1 cellular context compared by ENCODE assay signal in genomic region chr15:78065284-78065872, GRCh38.
TF ChIP-seq lines count a peak whose summit lies in the region.

No MANE protein-coding gene starts in this region.

TF ChIP-seq in HepG2, 621 proteins besides CTCF, POLR2A, EP300 and RAD21 (continued from another document and continues in another):
- TF ChIP-seq, protein P1, sequence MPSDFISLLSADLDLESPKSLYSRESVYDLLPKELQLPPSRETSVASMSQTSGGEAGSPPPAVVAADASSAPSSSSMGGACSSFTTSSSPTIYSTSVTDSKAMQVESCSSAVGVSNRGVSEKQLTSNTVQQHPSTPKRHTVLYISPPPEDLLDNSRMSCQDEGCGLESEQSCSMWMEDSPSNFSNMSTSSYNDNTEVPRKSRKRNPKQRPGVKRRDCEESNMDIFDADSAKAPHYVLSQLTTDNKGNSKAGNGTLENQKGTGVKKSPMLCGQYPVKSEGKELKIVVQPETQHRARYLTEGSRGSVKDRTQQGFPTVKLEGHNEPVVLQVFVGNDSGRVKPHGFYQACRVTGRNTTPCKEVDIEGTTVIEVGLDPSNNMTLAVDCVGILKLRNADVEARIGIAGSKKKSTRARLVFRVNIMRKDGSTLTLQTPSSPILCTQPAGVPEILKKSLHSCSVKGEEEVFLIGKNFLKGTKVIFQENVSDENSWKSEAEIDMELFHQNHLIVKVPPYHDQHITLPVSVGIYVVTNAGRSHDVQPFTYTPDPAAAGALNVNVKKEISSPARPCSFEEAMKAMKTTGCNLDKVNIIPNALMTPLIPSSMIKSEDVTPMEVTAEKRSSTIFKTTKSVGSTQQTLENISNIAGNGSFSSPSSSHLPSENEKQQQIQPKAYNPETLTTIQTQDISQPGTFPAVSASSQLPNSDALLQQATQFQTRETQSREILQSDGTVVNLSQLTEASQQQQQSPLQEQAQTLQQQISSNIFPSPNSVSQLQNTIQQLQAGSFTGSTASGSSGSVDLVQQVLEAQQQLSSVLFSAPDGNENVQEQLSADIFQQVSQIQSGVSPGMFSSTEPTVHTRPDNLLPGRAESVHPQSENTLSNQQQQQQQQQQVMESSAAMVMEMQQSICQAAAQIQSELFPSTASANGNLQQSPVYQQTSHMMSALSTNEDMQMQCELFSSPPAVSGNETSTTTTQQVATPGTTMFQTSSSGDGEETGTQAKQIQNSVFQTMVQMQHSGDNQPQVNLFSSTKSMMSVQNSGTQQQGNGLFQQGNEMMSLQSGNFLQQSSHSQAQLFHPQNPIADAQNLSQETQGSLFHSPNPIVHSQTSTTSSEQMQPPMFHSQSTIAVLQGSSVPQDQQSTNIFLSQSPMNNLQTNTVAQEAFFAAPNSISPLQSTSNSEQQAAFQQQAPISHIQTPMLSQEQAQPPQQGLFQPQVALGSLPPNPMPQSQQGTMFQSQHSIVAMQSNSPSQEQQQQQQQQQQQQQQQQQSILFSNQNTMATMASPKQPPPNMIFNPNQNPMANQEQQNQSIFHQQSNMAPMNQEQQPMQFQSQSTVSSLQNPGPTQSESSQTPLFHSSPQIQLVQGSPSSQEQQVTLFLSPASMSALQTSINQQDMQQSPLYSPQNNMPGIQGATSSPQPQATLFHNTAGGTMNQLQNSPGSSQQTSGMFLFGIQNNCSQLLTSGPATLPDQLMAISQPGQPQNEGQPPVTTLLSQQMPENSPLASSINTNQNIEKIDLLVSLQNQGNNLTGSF (CRISPR knock-in tag; IDR thresholded peaks at IDR 0.05): peak; percentile 35; the same call in 1 of the 2 replicates
- TF ChIP-seq FOXA3 (CRISPR knock-in tag; IDR thresholded peaks at IDR 0.05): peak; percentile 92
- TF ChIP-seq, protein P2, sequence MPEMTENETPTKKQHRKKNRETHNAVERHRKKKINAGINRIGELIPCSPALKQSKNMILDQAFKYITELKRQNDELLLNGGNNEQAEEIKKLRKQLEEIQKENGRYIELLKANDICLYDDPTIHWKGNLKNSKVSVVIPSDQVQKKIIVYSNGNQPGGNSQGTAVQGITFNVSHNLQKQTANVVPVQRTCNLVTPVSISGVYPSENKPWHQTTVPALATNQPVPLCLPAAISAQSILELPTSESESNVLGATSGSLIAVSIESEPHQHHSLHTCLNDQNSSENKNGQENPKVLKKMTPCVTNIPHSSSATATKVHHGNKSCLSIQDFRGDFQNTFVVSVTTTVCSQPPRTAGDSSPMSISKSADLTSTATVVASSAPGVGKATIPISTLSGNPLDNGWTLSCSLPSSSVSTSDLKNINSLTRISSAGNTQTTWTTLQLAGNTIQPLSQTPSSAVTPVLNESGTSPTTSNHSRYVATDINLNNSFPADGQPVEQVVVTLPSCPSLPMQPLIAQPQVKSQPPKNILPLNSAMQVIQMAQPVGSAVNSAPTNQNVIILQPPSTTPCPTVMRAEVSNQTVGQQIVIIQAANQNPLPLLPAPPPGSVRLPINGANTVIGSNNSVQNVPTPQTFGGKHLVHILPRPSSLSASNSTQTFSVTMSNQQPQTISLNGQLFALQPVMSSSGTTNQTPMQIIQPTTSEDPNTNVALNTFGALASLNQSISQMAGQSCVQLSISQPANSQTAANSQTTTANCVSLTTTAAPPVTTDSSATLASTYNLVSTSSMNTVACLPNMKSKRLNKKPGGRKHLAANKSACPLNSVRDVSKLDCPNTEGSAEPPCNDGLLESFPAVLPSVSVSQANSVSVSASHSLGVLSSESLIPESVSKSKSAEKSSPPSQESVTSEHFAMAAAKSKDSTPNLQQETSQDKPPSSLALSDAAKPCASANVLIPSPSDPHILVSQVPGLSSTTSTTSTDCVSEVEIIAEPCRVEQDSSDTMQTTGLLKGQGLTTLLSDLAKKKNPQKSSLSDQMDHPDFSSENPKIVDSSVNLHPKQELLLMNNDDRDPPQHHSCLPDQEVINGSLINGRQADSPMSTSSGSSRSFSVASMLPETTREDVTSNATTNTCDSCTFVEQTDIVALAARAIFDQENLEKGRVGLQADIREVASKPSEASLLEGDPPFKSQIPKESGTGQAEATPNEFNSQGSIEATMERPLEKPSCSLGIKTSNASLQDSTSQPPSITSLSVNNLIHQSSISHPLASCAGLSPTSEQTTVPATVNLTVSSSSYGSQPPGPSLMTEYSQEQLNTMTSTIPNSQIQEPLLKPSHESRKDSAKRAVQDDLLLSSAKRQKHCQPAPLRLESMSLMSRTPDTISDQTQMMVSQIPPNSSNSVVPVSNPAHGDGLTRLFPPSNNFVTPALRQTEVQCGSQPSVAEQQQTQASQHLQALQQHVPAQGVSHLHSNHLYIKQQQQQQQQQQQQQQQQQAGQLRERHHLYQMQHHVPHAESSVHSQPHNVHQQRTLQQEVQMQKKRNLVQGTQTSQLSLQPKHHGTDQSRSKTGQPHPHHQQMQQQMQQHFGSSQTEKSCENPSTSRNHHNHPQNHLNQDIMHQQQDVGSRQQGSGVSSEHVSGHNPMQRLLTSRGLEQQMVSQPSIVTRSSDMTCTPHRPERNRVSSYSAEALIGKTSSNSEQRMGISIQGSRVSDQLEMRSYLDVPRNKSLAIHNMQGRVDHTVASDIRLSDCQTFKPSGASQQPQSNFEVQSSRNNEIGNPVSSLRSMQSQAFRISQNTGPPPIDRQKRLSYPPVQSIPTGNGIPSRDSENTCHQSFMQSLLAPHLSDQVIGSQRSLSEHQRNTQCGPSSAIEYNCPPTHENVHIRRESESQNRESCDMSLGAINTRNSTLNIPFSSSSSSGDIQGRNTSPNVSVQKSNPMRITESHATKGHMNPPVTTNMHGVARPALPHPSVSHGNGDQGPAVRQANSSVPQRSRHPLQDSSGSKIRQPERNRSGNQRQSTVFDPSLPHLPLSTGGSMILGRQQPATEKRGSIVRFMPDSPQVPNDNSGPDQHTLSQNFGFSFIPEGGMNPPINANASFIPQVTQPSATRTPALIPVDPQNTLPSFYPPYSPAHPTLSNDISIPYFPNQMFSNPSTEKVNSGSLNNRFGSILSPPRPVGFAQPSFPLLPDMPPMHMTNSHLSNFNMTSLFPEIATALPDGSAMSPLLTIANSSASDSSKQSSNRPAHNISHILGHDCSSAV (CRISPR knock-in tag; IDR thresholded peaks at IDR 0.05; ENCODE audit: borderline replicate concordance): no peak
- TF ChIP-seq ZNF34 (CRISPR knock-in tag; IDR thresholded peaks at IDR 0.05; ENCODE audit: borderline replicate concordance): 0 out of 2 replicates have a peak, but pooled peaks have one; percentile 71
- no peak for TF ChIP-seq ZNF670 (CRISPR knock-in tag; IDR thresholded peaks at IDR 0.05; ENCODE audit: borderline replicate concordance)
- TF ChIP-seq AGO1 (IDR thresholded peaks at IDR 0.05; ENCODE audit: low read depth, low read length, poor library complexity, severe bottlenecking): no peak
- peak; percentile 97 for TF ChIP-seq ISL2 (CRISPR knock-in tag; IDR thresholded peaks at IDR 0.05)
- no peak for TF ChIP-seq FOXM1 (CRISPR knock-in tag; IDR thresholded peaks at IDR 0.05)
- TF ChIP-seq NFKBIZ (CRISPR knock-in tag; IDR thresholded peaks at IDR 0.05): peak; percentile 91; the same call in 1 of the 2 replicates
- TF ChIP-seq TP53 (CRISPR knock-in tag; conservative IDR thresholded peaks at IDR 0.05): no peak; the same call in 1 of the 2 replicates
- TF ChIP-seq CENPBD1 (CRISPR knock-in tag; IDR thresholded peaks at IDR 0.05; ENCODE audit: borderline replicate concordance, low read depth): no peak
- TF ChIP-seq, protein P3, sequence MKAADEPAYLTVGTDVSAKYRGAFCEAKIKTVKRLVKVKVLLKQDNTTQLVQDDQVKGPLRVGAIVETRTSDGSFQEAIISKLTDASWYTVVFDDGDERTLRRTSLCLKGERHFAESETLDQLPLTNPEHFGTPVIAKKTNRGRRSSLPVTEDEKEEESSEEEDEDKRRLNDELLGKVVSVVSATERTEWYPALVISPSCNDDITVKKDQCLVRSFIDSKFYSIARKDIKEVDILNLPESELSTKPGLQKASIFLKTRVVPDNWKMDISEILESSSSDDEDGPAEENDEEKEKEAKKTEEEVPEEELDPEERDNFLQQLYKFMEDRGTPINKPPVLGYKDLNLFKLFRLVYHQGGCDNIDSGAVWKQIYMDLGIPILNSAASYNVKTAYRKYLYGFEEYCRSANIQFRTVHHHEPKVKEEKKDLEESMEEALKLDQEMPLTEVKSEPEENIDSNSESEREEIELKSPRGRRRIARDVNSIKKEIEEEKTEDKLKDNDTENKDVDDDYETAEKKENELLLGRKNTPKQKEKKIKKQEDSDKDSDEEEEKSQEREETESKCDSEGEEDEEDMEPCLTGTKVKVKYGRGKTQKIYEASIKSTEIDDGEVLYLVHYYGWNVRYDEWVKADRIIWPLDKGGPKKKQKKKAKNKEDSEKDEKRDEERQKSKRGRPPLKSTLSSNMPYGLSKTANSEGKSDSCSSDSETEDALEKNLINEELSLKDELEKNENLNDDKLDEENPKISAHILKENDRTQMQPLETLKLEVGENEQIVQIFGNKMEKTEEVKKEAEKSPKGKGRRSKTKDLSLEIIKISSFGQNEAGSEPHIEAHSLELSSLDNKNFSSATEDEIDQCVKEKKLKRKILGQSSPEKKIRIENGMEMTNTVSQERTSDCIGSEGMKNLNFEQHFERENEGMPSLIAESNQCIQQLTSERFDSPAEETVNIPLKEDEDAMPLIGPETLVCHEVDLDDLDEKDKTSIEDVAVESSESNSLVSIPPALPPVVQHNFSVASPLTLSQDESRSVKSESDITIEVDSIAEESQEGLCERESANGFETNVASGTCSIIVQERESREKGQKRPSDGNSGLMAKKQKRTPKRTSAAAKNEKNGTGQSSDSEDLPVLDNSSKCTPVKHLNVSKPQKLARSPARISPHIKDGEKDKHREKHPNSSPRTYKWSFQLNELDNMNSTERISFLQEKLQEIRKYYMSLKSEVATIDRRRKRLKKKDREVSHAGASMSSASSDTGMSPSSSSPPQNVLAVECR (CRISPR knock-in tag; IDR thresholded peaks at IDR 0.05; ENCODE audit: borderline replicate concordance): peak; percentile 91
- no peak for TF ChIP-seq SP2 (CRISPR knock-in tag; IDR thresholded peaks at IDR 0.05)
- TF ChIP-seq SOX5 (CRISPR knock-in tag; IDR thresholded peaks at IDR 0.05; ENCODE audit: borderline replicate concordance): peak; percentile 99
- TF ChIP-seq RFX3 (CRISPR knock-in tag; IDR thresholded peaks at IDR 0.05): no peak; the same call in none of the 2 replicates
- no peak for TF ChIP-seq ZBTB40 (IDR thresholded peaks at IDR 0.05)
- peak; percentile 69; the same call in 1 of the 2 replicates for TF ChIP-seq ZBTB40 (CRISPR knock-in tag; IDR thresholded peaks at IDR 0.05)
- TF ChIP-seq, protein P4, sequence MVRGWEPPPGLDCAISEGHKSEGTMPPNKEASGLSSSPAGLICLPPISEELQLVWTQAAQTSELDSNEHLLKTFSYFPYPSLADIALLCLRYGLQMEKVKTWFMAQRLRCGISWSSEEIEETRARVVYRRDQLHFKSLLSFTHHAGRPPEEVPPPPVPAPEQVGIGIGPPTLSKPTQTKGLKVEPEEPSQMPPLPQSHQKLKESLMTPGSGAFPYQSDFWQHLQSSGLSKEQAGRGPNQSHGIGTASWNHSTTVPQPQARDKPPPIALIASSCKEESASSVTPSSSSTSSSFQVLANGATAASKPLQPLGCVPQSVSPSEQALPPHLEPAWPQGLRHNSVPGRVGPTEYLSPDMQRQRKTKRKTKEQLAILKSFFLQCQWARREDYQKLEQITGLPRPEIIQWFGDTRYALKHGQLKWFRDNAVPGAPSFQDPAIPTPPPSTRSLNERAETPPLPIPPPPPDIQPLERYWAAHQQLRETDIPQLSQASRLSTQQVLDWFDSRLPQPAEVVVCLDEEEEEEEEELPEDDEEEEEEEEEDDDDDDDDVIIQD (CRISPR knock-in tag; IDR thresholded peaks at IDR 0.05; ENCODE audit: low read depth): peak; percentile 75
- no peak for TF ChIP-seq KLF13 (CRISPR knock-in tag; IDR thresholded peaks at IDR 0.05)
- TF ChIP-seq ZBTB3 (CRISPR knock-in tag; IDR thresholded peaks at IDR 0.05; ENCODE audit: borderline replicate concordance, low read depth): peak; percentile 26; the same call in 1 of the 2 replicates
